ENCODE assay signal across 1 cellular context in the genomic region with DNA sequence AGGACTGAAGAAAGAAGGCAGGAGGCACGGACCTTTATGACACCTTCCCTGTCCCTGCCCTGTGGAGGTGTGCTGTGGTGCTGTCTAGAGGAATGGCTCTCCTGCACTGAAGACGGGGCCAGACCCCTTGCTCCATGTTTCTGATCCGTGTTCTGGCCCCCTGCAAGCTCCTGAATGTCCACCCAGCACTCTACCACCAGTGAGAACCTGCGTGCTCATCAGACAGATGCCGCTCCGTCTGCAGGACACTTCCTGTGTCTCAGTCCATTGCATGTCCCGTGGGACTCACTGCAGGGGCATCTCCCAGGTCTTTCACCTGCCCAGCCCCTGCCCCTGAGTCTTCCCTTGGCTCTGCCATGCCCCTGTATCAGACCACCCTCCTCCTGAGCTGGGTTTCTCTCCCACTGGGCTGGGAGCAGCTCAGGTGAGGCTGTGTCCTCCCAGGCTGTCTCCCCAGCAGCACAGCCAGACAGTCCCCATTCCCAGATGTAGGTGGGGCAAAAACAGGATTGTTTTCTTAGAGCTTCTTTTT.
TF ChIP-seq lines count a peak whose summit lies in the region.

No MANE protein-coding gene starts in this region.

TF ChIP-seq in IMR-90, 13 proteins besides CTCF, POLR2A, EP300 and RAD21:
- TF ChIP-seq BHLHE40 (IDR thresholded peaks at IDR 0.05; ENCODE audit: low read depth, low read length): no peak
- no peak for TF ChIP-seq MXI1 (IDR thresholded peaks at IDR 0.05; ENCODE audit: borderline replicate concordance, low read depth, low read length)
- no peak for TF ChIP-seq RFX5 (IDR thresholded peaks at IDR 0.05; ENCODE audit: low read depth, low read length)
- TF ChIP-seq NFE2L2 (IDR thresholded peaks at IDR 0.05; ENCODE audit: low read depth, low read length): no peak
- TF ChIP-seq CEBPB (IDR thresholded peaks at IDR 0.05; ENCODE audit: low read depth, low read length): no peak
- TF ChIP-seq FOS (IDR thresholded peaks at IDR 0.05; ENCODE audit: low read depth, low read length): no peak
- TF ChIP-seq CHD1 (IDR thresholded peaks at IDR 0.05; ENCODE audit: low read depth, low read length): no peak
- TF ChIP-seq, protein P1, sequence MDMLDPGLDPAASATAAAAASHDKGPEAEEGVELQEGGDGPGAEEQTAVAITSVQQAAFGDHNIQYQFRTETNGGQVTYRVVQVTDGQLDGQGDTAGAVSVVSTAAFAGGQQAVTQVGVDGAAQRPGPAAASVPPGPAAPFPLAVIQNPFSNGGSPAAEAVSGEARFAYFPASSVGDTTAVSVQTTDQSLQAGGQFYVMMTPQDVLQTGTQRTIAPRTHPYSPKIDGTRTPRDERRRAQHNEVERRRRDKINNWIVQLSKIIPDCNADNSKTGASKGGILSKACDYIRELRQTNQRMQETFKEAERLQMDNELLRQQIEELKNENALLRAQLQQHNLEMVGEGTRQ (IDR thresholded peaks at IDR 0.05; ENCODE audit: low read depth, low read length): no peak
- no peak for TF ChIP-seq RCOR1 (IDR thresholded peaks at IDR 0.05; ENCODE audit: insufficient replicate concordance, low read length)
- no peak for TF ChIP-seq SMC3 (IDR thresholded peaks at IDR 0.05; ENCODE audit: low read depth, low read length)
TF ChIP-seq in IMR-90: peak in this region for 0.
